ENCODE assay signal across 1 cellular context in genomic region chr1:35350872-35351271, GRCh38.
TF ChIP-seq lines count a peak whose summit lies in the region.

No MANE protein-coding gene starts in this region.

TF ChIP-seq in GM23338, 12 proteins besides CTCF, POLR2A, EP300 and RAD21 (continued from another document):
- TF ChIP-seq REST (IDR thresholded peaks at IDR 0.05; ENCODE audit: unreplicated experiment) (no peak), ETS1 (IDR thresholded peaks at IDR 0.05) (no peak), EZH2 (IDR thresholded peaks at IDR 0.05; ENCODE audit: low read depth, unreplicated experiment) (no peak), NANOG (IDR thresholded peaks at IDR 0.05; ENCODE audit: borderline replicate concordance) (no peak), ZNF331 (CRISPR knock-in tag; IDR thresholded peaks at IDR 0.05; ENCODE audit: low read depth) (no peak), JUNB (IDR thresholded peaks at IDR 0.05; ENCODE audit: unreplicated experiment) (no peak), POLR2AphosphoS5 (IDR thresholded peaks at IDR 0.05; ENCODE audit: low read depth) (no peak), STAT1 (IDR thresholded peaks at IDR 0.05; ENCODE audit: unreplicated experiment) (no peak), EZH2phosphoT487 (IDR thresholded peaks at IDR 0.05; ENCODE audit: unreplicated experiment) (no peak), CREB1 (CRISPR knock-in tag; IDR thresholded peaks at IDR 0.05; ENCODE audit: low read depth) (no peak), ZNF114 (CRISPR knock-in tag; IDR thresholded peaks at IDR 0.05) (no peak)
